Comparison of ENCODE assay signal across 12 cellular contexts in the genomic region with DNA sequence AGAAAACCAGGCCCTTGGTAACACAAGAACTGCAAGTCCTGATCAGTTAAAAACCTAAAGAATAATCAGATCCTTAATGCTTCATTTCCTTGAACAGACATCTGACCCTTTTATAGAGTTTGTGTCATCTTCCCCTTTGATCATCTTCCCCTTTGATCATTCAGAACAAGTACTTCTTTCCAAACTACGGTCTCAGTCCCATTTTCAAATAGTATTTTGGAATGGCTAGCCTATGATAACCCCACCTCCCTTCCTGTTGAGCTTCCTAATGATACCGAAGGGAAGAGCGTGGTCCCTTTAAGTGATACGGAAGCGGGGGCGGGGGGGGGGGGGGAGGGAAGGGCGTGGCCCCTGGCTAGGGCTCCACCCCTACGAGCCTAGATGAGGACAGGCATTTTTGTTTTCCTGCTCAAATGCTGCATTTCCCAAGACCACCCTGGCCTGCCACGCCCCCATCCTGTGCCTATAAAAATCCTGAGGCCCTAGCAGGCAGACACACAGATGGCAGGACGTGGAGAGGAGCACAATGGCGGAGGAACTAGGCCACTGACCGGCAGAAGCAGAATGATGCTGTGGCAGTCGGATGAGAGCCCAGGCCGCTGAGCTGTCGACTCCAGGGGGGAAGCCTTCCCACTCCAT. TPM values are rescaled to one million over a fixed set of nuclear protein-coding genes. Genes with fewer than 3 reads are reported as not detected.
DNase-seq lines count a peak whose midpoint lies in the region; ATAC-seq and TF ChIP-seq lines count a peak whose summit lies in the region.
"Had no signal": no experiment of that assay in that cellular context is flagged by ENCODE, and none has a peak within 500 bp of the region (broad histone marks: within the 10 kb centered on the region; RNA-seq: fewer than 3 reads in every experiment).

No MANE protein-coding gene starts in this region.

- H3K36me3 ChIP-seq in breast epithelium: no peaks in the 10 kb centered on the region

- no peaks in the 10 kb centered on the region for H3K27me3 Mint-ChIP-seq in MCF 10A (ENCODE audit: insufficient read depth, unreplicated experiment)
- H3K27me3 Mint-ChIP-seq in T-helper 1 cell treated with Interleukin-12 subunit alpha and Interleukin-12 subunit beta and Interleukin-4 antibody, amounts not matched to agents 30 μg/mL and 1 μg/mL, for 36 hours (ENCODE audit: low read depth): peaks cover 7% of the 10 kb centered on the region

- no peaks in the 10 kb centered on the region for H3K9me3 Mint-ChIP-seq in MCF 10A (ENCODE audit: unreplicated experiment)
- no peaks in the 10 kb centered on the region for H3K9me3 Mint-ChIP-seq in T-helper 1 cell treated with Interleukin-12 subunit alpha and Interleukin-12 subunit beta and Interleukin-4 antibody, amounts not matched to agents 30 μg/mL and 1 μg/mL, for 36 hours

- no peaks in the 10 kb centered on the region for H3K4me1 ChIP-seq in breast epithelium

- H3K4me1 Mint-ChIP-seq in MCF 10A (ENCODE audit: insufficient read depth, unreplicated experiment): no peaks in the 10 kb centered on the region
- peaks cover 13% of the 10 kb centered on the region for H3K4me1 Mint-ChIP-seq in T-helper 1 cell treated with Interleukin-12 subunit alpha and Interleukin-12 subunit beta and Interleukin-4 antibody, amounts not matched to agents 30 μg/mL and 1 μg/mL, for 36 hours (ENCODE audit: low read depth)

- H3K4me3 ChIP-seq in breast epithelium: no peak overlapping the region
- H3K4me3 ChIP-seq: coronary artery had no signal

- CTCF ChIA-PET in MCF 10A (lab: Yijun Ruan, JAX): interaction anchor here (0.6 to 1.2 kb wide), 3 partner anchors 17 to 242 kb away, joined by 3 to 5 read pairs (median 4); no protein-coding TSS in a partner anchor

- BruUV-seq in MCF 10A (replicated peaks; lab: Mats Ljungman, UMichigan): no TSS peak

- TF ChIP-seq CTCF in MCF 10A (IDR thresholded peaks at IDR 0.05; ENCODE audit: unreplicated experiment): no peak
- TF ChIP-seq CTCF in breast epithelium (IDR thresholded peaks at IDR 0.05): no peak
- TF ChIP-seq CTCF in omental fat pad (IDR thresholded peaks at IDR 0.05): no peak

- no peak for TF ChIP-seq POLR2A in breast epithelium (IDR thresholded peaks at IDR 0.05)

- no peaks in the 10 kb centered on the region for H3K9me3 ChIP-seq in breast epithelium

- H3K4me3 Mint-ChIP-seq in MCF 10A (ENCODE audit: unreplicated experiment): no peak overlapping the region
- H3K4me3 Mint-ChIP-seq in T-helper 1 cell treated with Interleukin-12 subunit alpha and Interleukin-12 subunit beta and Interleukin-4 antibody, amounts not matched to agents 30 μg/mL and 1 μg/mL, for 36 hours: no peak overlapping the region

- H3K27ac Mint-ChIP-seq in MCF 10A (ENCODE audit: low read depth, unreplicated experiment): no peak overlapping the region
- H3K27ac Mint-ChIP-seq in T-helper 1 cell treated with Interleukin-12 subunit alpha and Interleukin-12 subunit beta and Interleukin-4 antibody, amounts not matched to agents 30 μg/mL and 1 μg/mL, for 36 hours: peak overlapping the region; percentile 86

- H3K27ac ChIP-seq in breast epithelium: no peak overlapping the region
- H3K27ac ChIP-seq: coronary artery had no signal

- peak; percentile 18 for DNase-seq in MCF 10A (ENCODE audit: unreplicated experiment)
- DNase-seq in breast epithelium (ENCODE audit: low spot score in 2 of 2): no peak
- DNase-seq in fibroblast of the conjunctiva (ENCODE audit: low read depth): peak; percentile 39
- no peak for DNase-seq in omental fat pad (ENCODE audit: low spot score)
- no peak for DNase-seq in NCI-H510A treated with DMSO at 0.1 percent for 48 hours (lab: John Stamatoyannopoulos, UW)
- no peak for DNase-seq in SHP77 treated with DMSO at 0.1 percent for 48 hours (lab: John Stamatoyannopoulos, UW)
- DNase-seq: COR-L47, left colon had no signal

- ATAC-seq in omental fat pad (ENCODE audit: low FRiP score) (no peak), HG03095 (IDR thresholded peaks at IDR 0.05; ENCODE audit: unreplicated experiment) (no peak)
- ATAC-seq: activated CD4-positive, CD25-positive, alpha-beta regulatory T cell treated with anti-CD3 and anti-CD28 coated beads, Interleukin-2, amount 50 U/mL, for 24 hours; left colon had no signal

- no peaks in the 10 kb centered on the region for H3K27me3 ChIP-seq in breast epithelium

- intact Hi-C loops in MCF 10A (cut with micrococcal nuclease): no loop called here
- intact Hi-C loops in breast epithelium (cut with DNase I; ENCODE audit: low total_unique reads): no loop called here

- H3K36me3 Mint-ChIP-seq in MCF 10A (ENCODE audit: insufficient read depth, unreplicated experiment): no peaks in the 10 kb centered on the region
- no peaks in the 10 kb centered on the region for H3K36me3 Mint-ChIP-seq in T-helper 1 cell treated with Interleukin-12 subunit alpha and Interleukin-12 subunit beta and Interleukin-4 antibody, amounts not matched to agents 30 μg/mL and 1 μg/mL, for 36 hours (ENCODE audit: low read depth)

- POLR2A ChIA-PET in MCF 10A (lab: Yijun Ruan, JAX): no interaction called here

RNA-seq across cellular contexts. Expression of a gene that starts 24.1 kb away (rescaled TPM):
- total RNA-seq in MCF 10A (2022): not detected in 2 replicates
- 1 to 10 TPM in 1 of 3 donors, not detected in 2; 8.2 TPM for total RNA-seq in breast epithelium
- total RNA-seq in omental fat pad: not detected

Comparison
In these comparisons a context has a peak if more than half of its experiments do, and no peak if none do; other contexts are left out.
1. DNase-seq: peak in MCF 10A (single experiment) and fibroblast of the conjunctiva (single experiment); none in breast epithelium (0 of 2), omental fat pad (single experiment), NCI-H510A treated with DMSO at 0.1 percent for 48 hours (single experiment) and SHP77 treated with DMSO at 0.1 percent for 48 hours (single experiment).